In the genomic region with DNA sequence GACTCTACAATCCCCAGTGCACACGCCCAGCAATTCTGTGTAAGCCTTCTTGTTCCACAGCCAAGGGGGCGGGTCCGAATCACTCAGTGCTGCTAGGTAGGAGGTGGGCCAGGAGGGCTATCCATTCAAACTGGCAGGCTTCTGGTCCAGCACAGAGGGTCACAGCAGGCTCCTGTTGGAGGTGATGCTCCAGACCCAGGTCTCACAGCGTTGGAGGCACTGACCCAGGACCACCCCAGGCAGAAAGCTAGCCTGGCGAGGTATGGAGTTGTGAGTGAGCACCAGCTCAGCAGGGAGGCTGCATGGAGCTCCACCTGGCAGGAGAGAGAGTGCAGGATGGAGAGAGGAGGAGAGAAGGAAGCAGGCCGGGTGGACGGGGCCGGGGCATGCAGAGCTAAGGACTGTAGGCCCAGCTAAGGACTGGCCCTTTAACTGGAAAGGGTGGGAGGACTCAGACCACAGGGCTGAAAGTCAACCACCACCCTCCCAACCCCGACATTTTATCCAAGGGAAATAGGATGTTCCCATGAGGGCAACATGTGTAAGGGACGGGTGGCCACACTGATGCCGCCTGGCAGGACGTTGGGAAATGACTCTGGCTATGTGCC, we compare ENCODE assay signal across 25 cellular contexts. TPM values are rescaled to one million over a fixed set of nuclear protein-coding genes. Genes with fewer than 3 reads are reported as not detected.
DNase-seq lines count a peak whose midpoint lies in the region; ATAC-seq and TF ChIP-seq lines count a peak whose summit lies in the region.
"Had no signal": no experiment of that assay in that cellular context is flagged by ENCODE, and none has a peak within 500 bp of the region (broad histone marks: within the 10 kb centered on the region; RNA-seq: fewer than 3 reads in every experiment).

No MANE protein-coding gene starts in this region.

- CTCF ChIA-PET in PC-9 (lab: Charles Lee): interaction anchor here (0.6 kb wide), 1 partner anchor 296 kb away, joined by 3 read pairs; no protein-coding TSS in a partner anchor

- H3K27me3 ChIP-seq in PC-9 (ENCODE audit: insufficient read depth, low read depth) (no peaks in the 10 kb centered on the region), gastroesophageal sphincter (no peaks in the 10 kb centered on the region), vagina (no peaks in the 10 kb centered on the region), HAP-1 (ENCODE audit: low read depth) (no peaks in the 10 kb centered on the region)
- H3K27me3 ChIP-seq: BLaER1 treated with 17β-estradiol and CSF1 and Interleukin-3, amounts not matched to agents 10 nM and 100 nM had no signal

- 0 out of 2 replicates have a peak, but pooled peaks cover 5% of the 10 kb centered on the region for H3K4me1 ChIP-seq in PC-9 (replicated peaks; ENCODE audit: insufficient read depth)
- H3K4me1 ChIP-seq in gastroesophageal sphincter: peaks cover 0 to 26% (median 0%) of the 10 kb centered on the region in 3 donors
- peaks cover 1% of the 10 kb centered on the region for H3K4me1 ChIP-seq in vagina
- H3K4me1 ChIP-seq in HAP-1: no peaks in the 10 kb centered on the region
- H3K4me1 ChIP-seq: A549 had no signal

- intact Hi-C loops in PC-9 (cut with micrococcal nuclease; ENCODE audit: unreplicated experiment) (no loop called here), vagina (cut with DNase I) (no loop called here)

- POLR2A ChIA-PET in PC-9 (lab: Charles Lee; ENCODE audit: unreplicated experiment): no interaction called here

- ATAC-seq in gastroesophageal sphincter (peak; percentile 16), GM21423 (IDR thresholded peaks at IDR 0.05; ENCODE audit: unreplicated experiment) (no peak)
- ATAC-seq: A549, Panc1 had no signal

- no peaks in the 10 kb centered on the region for H3K27me3 Mint-ChIP-seq in osteocyte (ENCODE audit: unreplicated experiment)
- H3K27me3 Mint-ChIP-seq: CD4-positive, alpha-beta T cell had no signal

- no peaks in the 10 kb centered on the region for H3K4me1 Mint-ChIP-seq in osteocyte (ENCODE audit: unreplicated experiment)
- H3K4me1 Mint-ChIP-seq: H9 had no signal

- H3K4me3 Mint-ChIP-seq in osteocyte (ENCODE audit: unreplicated experiment): no peak overlapping the region
- H3K4me3 Mint-ChIP-seq: CD4-positive, alpha-beta T cell; H9; HFFc6 had no signal

- H3K4me3 ChIP-seq in PC-9 (no peak overlapping the region), gastroesophageal sphincter (no peak overlapping the region), vagina (no peak overlapping the region), HAP-1 (no peak overlapping the region)
- H3K4me3 ChIP-seq: A549; BLaER1 treated with 17β-estradiol and CSF1 and Interleukin-3, amounts not matched to agents 10 nM and 100 nM; GM23248; SK-N-MC had no signal

- H3K27ac Mint-ChIP-seq in osteocyte (ENCODE audit: unreplicated experiment): no peak overlapping the region
- H3K27ac Mint-ChIP-seq: CD4-positive, alpha-beta T cell; HFFc6 had no signal

- no peaks in the 10 kb centered on the region for H3K36me3 ChIP-seq in PC-9 (ENCODE audit: low read depth)
- peaks cover 0 to 64% of the 10 kb centered on the region in 2 donors for H3K36me3 ChIP-seq in gastroesophageal sphincter
- H3K36me3 ChIP-seq in vagina: peaks cover 0 to 22% of the 10 kb centered on the region in 2 donors
- 0 out of 2 replicates have a peak, but pooled peaks cover 2% of the 10 kb centered on the region for H3K36me3 ChIP-seq in HAP-1 (replicated peaks)
- H3K36me3 ChIP-seq: BLaER1 treated with 17β-estradiol and CSF1 and Interleukin-3, amounts not matched to agents 10 nM and 100 nM had no signal

- TF ChIP-seq POLR2A in gastroesophageal sphincter (IDR thresholded peaks at IDR 0.05): no peak
- TF ChIP-seq POLR2A in vagina (IDR thresholded peaks at IDR 0.05): no peak

- WGBS in gastroesophageal sphincter (ENCODE audit: low coverage in 1 of 2), 2 donors: 60 to 97% methylated on average over 1 to 4 of the region's 12 CpGs

- H4K20me1 ChIP-seq in PC-9 (ENCODE audit: insufficient read depth): no peaks in the 10 kb centered on the region
- H4K20me1 ChIP-seq: BLaER1 treated with 17β-estradiol and CSF1 and Interleukin-3, amounts not matched to agents 10 nM and 100 nM had no signal

- in situ Hi-C loops in HAP-1 (cut with MboI; ENCODE audit: low sequenced_read_pairs): no loop called here

- TF ChIP-seq CTCF in PC-9 (conservative IDR thresholded peaks at IDR 0.05): no peak
- no peak for TF ChIP-seq CTCF in gastroesophageal sphincter (IDR thresholded peaks at IDR 0.05)
- no peak for TF ChIP-seq CTCF in osteocyte (IDR thresholded peaks at IDR 0.05)
- no peak for TF ChIP-seq CTCF in vagina (IDR thresholded peaks at IDR 0.05)

- no peak for TF ChIP-seq EP300 in gastroesophageal sphincter (IDR thresholded peaks at IDR 0.05)

- no peaks in the 10 kb centered on the region for H3K9me3 Mint-ChIP-seq in osteocyte (ENCODE audit: unreplicated experiment)
- H3K9me3 Mint-ChIP-seq: CD4-positive, alpha-beta T cell; H9; HFFc6 had no signal

- DNase-seq in PC-9 (no peak), osteocyte (ENCODE audit: extremely low spot score, unreplicated experiment) (peak; percentile 65), vagina (ENCODE audit: extremely low spot score in 2 of 2) (peak; percentile 81 to 89), HAP-1 (ENCODE audit: low spot score in 2 of 2) (no peak), H4 (ENCODE audit: low spot score) (no peak)
- DNase-seq: AML-193; CD4-positive, alpha-beta T cell; DMS53; GM23248; H9; HFFc6; KBM-7; MV-4-11; NCI-H1105 treated with DMSO at 0.1 percent for 48 hours; NCI-H146; NCI-H2029; NCI-H446 treated with DMSO at 0.1 percent for 48 hours; NCI-H526; SIG-M5 had no signal

- no peaks in the 10 kb centered on the region for H3K79me2 ChIP-seq in PC-9 (ENCODE audit: low read depth)

- no peak overlapping the region for H2AFZ ChIP-seq in PC-9
- H2AFZ ChIP-seq: GM23248 had no signal

- no peak overlapping the region for H3K27ac ChIP-seq in PC-9
- no peak overlapping the region for H3K27ac ChIP-seq in gastroesophageal sphincter
- H3K27ac ChIP-seq in vagina: no peak overlapping the region
- H3K27ac ChIP-seq: A549; BLaER1 treated with 17β-estradiol and CSF1 and Interleukin-3, amounts not matched to agents 10 nM and 100 nM; GM23248; SK-N-MC had no signal

- peaks cover 48% of the 10 kb centered on the region for H3K36me3 Mint-ChIP-seq in osteocyte (ENCODE audit: unreplicated experiment)

- H3F3A ChIP-seq in PC-9 (ENCODE audit: insufficient read depth, low read depth): 0 out of 2 replicates have a peak, but pooled peaks cover 7% of the 10 kb centered on the region

- BruUV-seq in PC-9 (replicated peaks; lab: Mats Ljungman, UMichigan): no TSS peak

- no peaks in the 10 kb centered on the region for H3K9me3 ChIP-seq in PC-9 (ENCODE audit: insufficient read depth, low read depth)
- no peaks in the 10 kb centered on the region for H3K9me3 ChIP-seq in gastroesophageal sphincter
- H3K9me3 ChIP-seq in vagina: no peaks in the 10 kb centered on the region
- no peaks in the 10 kb centered on the region for H3K9me3 ChIP-seq in HAP-1
- H3K9me3 ChIP-seq: A549; BLaER1 treated with 17β-estradiol and CSF1 and Interleukin-3, amounts not matched to agents 10 nM and 100 nM had no signal

- no peaks in the 10 kb centered on the region for H3K9me2 ChIP-seq in PC-9 (ENCODE audit: insufficient read depth)

- 0 out of 2 replicates have a peak overlapping the region, but pooled peaks have one; percentile 14 for H3K4me2 ChIP-seq in PC-9
- H3K4me2 ChIP-seq: A549; BLaER1 treated with 17β-estradiol and CSF1 and Interleukin-3, amounts not matched to agents 10 nM and 100 nM had no signal

RNA-seq across cellular contexts. Expression of a gene that starts 38.7 kb away (rescaled TPM):
- total RNA-seq in PC-9 (2021): 6.0 and 6.7 TPM in 2 replicates
- total RNA-seq in gastroesophageal sphincter: 10 to 100 TPM; 17.4 to 36.9 (median 20.1) TPM
- total RNA-seq in osteocyte: 36.8 and 38.5 TPM in 2 replicates
- total RNA-seq in vagina: 15.7 TPM
- 5.8 and 7.0 TPM in 2 replicates for total RNA-seq in H4 (2014; rRNA removed; shearing (Covaris generic))
- total RNA-seq: CD4-positive, alpha-beta T cell had no signal

Comparison
In these comparisons a context has a peak if more than half of its experiments do, and no peak if none do; other contexts are left out.
1. DNase-seq: peak in osteocyte (single experiment) and vagina (2 of 2); none in PC-9 (0 of 2), HAP-1 (0 of 2) and H4 (single experiment).